Comparison of ENCODE assay signal across 8 cellular contexts in the genomic region with DNA sequence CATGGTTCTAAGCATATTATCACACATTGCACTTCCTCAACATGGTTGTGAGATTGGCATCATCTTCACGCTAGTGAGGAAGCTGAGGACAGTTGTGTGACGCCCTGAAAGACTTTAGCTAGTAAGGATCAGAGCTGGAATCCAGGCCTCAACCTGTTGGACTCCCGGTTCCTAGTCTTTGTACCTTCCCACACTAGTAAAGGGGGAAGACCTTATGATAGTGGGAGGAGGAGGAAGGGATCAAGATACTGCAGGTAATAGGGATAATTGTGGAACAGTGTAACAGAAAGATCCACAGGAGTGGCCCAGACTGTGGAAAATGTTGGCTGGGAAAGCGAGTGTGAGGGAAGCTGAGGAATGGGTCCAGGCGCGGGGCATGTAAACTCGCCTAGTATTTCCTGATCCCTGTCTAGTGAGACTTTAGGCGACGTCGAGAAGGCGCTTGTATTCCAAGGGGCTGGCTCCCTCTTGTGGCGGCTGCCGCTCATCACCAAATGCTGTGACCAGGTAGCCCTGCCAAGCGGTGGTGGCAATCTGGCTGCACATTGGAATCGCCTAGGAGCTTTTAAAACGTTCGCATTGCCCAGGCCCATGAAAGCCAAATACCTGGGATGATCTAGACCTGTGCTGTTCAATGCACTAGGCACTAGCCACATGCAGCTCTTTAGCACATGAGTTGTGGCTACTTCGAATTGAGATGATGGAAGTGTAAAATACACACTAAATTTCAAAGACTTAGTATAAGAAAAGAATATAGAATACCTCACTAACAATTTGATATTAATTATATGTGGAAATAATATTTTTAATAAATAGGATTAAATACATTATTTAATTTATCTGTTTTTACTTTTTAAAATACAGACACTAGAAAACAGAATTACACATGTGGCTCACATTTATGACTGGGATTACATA. TPM values are rescaled to one million over a fixed set of nuclear protein-coding genes. Genes with fewer than 3 reads are reported as not detected.
DNase-seq lines count a peak whose midpoint lies in the region; ATAC-seq, FAIRE-seq and TF ChIP-seq lines count a peak whose summit lies in the region.

No MANE protein-coding gene starts in this region.

- DNase-seq in C1 segment of cervical spinal cord (lab: John Stamatoyannopoulos, UW) (peak in 12 of 14 donors; percentile 6 to 77 (median 24)), GM19239 (ENCODE audit: insufficient read length, low spot score) (peak; percentile 46), NCI-H510A treated with DMSO at 0.1 percent for 48 hours (lab: John Stamatoyannopoulos, UW) (peak; percentile 48), ecto neural progenitor cell (ENCODE audit: low spot score) (peak; percentile 87), lung (ENCODE audit: low spot score) (peak; percentile 82)
- peak; percentile 84 for DNase-seq in activated CD4-positive, alpha-beta T cell treated with anti-CD3 and anti-CD28 coated beads, Interleukin-2, amount 10 ng/mL, durations not matched to agents 24 days and 14 days
- DNase-seq in stimulated activated CD8-positive, alpha-beta memory T cell treated with anti-CD3 and anti-CD28 coated beads, Interleukin-15, amount 100 ng/mL, for 48 hours (ENCODE audit: low read depth in 2 of 2) = peak; percentile 18 to 29

- intact Hi-C loops in activated CD4-positive, alpha-beta T cell treated with anti-CD3 and anti-CD28 coated beads, Interleukin-2, amount 10 ng/mL, durations not matched to agents 24 days and 14 days (cut with micrococcal nuclease) = loop anchor here (10.0 kb wide), 1 partner anchor 1896 kb away; no protein-coding TSS in a partner anchor

- no peak overlapping the region for H3K4me3 Mint-ChIP-seq in activated CD4-positive, alpha-beta T cell treated with anti-CD3 and anti-CD28 coated beads, Interleukin-2, amount 10 ng/mL, durations not matched to agents 24 days and 14 days

- H3K27me3 Mint-ChIP-seq in activated CD4-positive, alpha-beta T cell treated with anti-CD3 and anti-CD28 coated beads, Interleukin-2, amount 10 ng/mL, durations not matched to agents 24 days and 14 days = peaks cover 8% of the 10 kb centered on the region

- peak; percentile 55 for TF ChIP-seq CTCF in lung (IDR thresholded peaks at IDR 0.05; ENCODE audit: control extremely low read depth, extremely low read depth)

- no peaks in the 10 kb centered on the region for H3K36me3 Mint-ChIP-seq in activated CD4-positive, alpha-beta T cell treated with anti-CD3 and anti-CD28 coated beads, Interleukin-2, amount 10 ng/mL, durations not matched to agents 24 days and 14 days (ENCODE audit: low read depth)

- ATAC-seq in HG03354 (IDR thresholded peaks at IDR 0.05; ENCODE audit: poor library complexity, severe bottlenecking, unreplicated experiment) (peak; percentile 98), lung (ENCODE audit: insufficient read depth, low FRiP score) (peak; percentile 88)

- H3K9me3 ChIP-seq in lung (ENCODE audit: control insufficient read depth in 2 of 2, insufficient read depth in 1 of 2, low read length in 1 of 2) = peaks cover 0 to 2% of the 10 kb centered on the region in 2 donors

- peaks cover 3% of the 10 kb centered on the region for H3K4me1 Mint-ChIP-seq in activated CD4-positive, alpha-beta T cell treated with anti-CD3 and anti-CD28 coated beads, Interleukin-2, amount 10 ng/mL, durations not matched to agents 24 days and 14 days

- peak; percentile 95 for FAIRE-seq in GM19239 (lab: Jason Lieb, UNC)

- H3K36me3 ChIP-seq in lung (ENCODE audit: control insufficient read depth in 2 of 2, insufficient read depth in 2 of 2, low read length in 2 of 2) = no peaks in the 10 kb centered on the region

- WGBS in lung, 2 donors = 16 to 17% methylated on average over 18 of the region's 18 CpGs

- H3K4me3 ChIP-seq in lung = no peak overlapping the region

- H3K4me1 ChIP-seq in lung (ENCODE audit: control insufficient read depth in 2 of 2, insufficient read depth in 2 of 2, low read length in 2 of 2) = no peaks in the 10 kb centered on the region

- H3K27ac Mint-ChIP-seq in activated CD4-positive, alpha-beta T cell treated with anti-CD3 and anti-CD28 coated beads, Interleukin-2, amount 10 ng/mL, durations not matched to agents 24 days and 14 days = no peak overlapping the region

- H3K27ac ChIP-seq in lung (ENCODE audit: low read depth in 1 of 2, low read length in 1 of 2) = no peak overlapping the region

- no peaks in the 10 kb centered on the region for H3K27me3 ChIP-seq in lung (ENCODE audit: control insufficient read depth, insufficient read depth)

- H3K9me3 Mint-ChIP-seq in activated CD4-positive, alpha-beta T cell treated with anti-CD3 and anti-CD28 coated beads, Interleukin-2, amount 10 ng/mL, durations not matched to agents 24 days and 14 days = no peaks in the 10 kb centered on the region

RNA-seq across cellular contexts. Expression of gene CLDN18, which starts 38.8 kb away (rescaled TPM):
- not detected in 2 replicates for total RNA-seq in activated CD4-positive, alpha-beta T cell treated with anti-CD3 and anti-CD28 coated beads, Interleukin-2, amount 10 ng/mL, durations not matched to agents 24 days and 14 days
- total RNA-seq in lung = 100 to 1,000 TPM; 114 to 316 TPM
- 100 to 1,000 TPM in 1 of 2 donors, 10 to 100 TPM in 1; 31.4 to 118 TPM for polyA plus RNA-seq in lung

Comparison
In these comparisons a context has a peak if more than half of its experiments do, and no peak if none do; other contexts are left out.
1. DNase-seq: peak in every context shown above with its lines; median percentile 87 in ecto neural progenitor cell; 84 in activated CD4-positive, alpha-beta T cell treated with anti-CD3 and anti-CD28 coated beads, Interleukin-2, amount 10 ng/mL, durations not matched to agents 24 days and 14 days; 82 in lung; 48 in NCI-H510A treated with DMSO at 0.1 percent for 48 hours; 46 in GM19239; 24 in C1 segment of cervical spinal cord; 24 in stimulated activated CD8-positive, alpha-beta memory T cell treated with anti-CD3 and anti-CD28 coated beads, Interleukin-15, amount 100 ng/mL, for 48 hours.
2. RNA of gene CLDN18, which starts 38.8 kb away (total RNA-seq): 114 to 316 TPM in lung; not detected in activated CD4-positive, alpha-beta T cell treated with anti-CD3 and anti-CD28 coated beads, Interleukin-2, amount 10 ng/mL, durations not matched to agents 24 days and 14 days; every median in the first group is over 100 times any median in the second.